Comparison of ENCODE assay signal across 23 cellular contexts in the genomic region with DNA sequence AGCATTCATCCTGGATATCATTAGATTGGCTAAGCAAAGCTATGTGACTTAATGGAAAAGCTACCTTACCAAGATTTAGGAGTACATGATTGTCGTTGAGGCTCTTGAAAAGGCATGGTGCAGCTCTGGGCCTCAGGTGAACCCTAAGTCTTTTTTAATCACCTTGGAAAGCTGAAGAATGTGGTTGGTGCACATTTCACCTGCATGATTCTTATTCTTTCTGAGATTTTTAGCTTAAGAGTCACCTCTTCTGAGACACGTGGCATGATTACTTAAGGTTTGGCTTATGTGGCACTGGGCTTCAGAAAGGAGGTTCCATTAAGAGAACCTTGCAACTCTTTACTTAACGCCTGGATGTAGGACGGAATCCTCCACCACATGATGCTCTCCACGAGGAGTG.
"Had no signal": no experiment of that assay in that cellular context is flagged by ENCODE, and none has a peak within 500 bp of the region (broad histone marks: within the 10 kb centered on the region; RNA-seq: fewer than 3 reads in every experiment).

No MANE protein-coding gene starts in this region.

- H3K36me3 ChIP-seq: gastrocnemius medialis, ovary, right lobe of liver, stomach, thyroid gland, upper lobe of left lung, uterus had no signal

- H3K4me1 ChIP-seq: gastrocnemius medialis, psoas muscle, right lobe of liver, stomach, upper lobe of left lung, uterus had no signal

- H3K27me3 ChIP-seq: gastrocnemius medialis, ovary, right lobe of liver, stomach, thyroid gland, upper lobe of left lung, uterus had no signal

- H3K9me3 ChIP-seq: gastrocnemius medialis, ovary, psoas muscle, right lobe of liver, thyroid gland, upper lobe of left lung, uterus had no signal

- DNase-seq: cerebellar nuclear complex; cortex of kidney; effector memory CD8-positive, alpha-beta T cell; gastrocnemius medialis; head of caudate nucleus; natural killer cell; occipital lobe; ovary; posterior cingulate gyrus; psoas muscle; retina; right lobe of liver; small intestine; stimulated activated CD4-positive, alpha-beta T cell treated with anti-CD3 and anti-CD28 coated beads, Interleukin-12 subunit alpha, Interleukin-12 subunit beta, amount 100 ng/mL, for 4 hours; stimulated activated CD4-positive, alpha-beta T cell treated with anti-CD3 and anti-CD28 coated beads, Interleukin-2, amount 100 ng/mL, for 24 hours; stimulated activated CD4-positive, alpha-beta T cell treated with anti-CD3 and anti-CD28 coated beads, Interleukin-4, amount 100 ng/mL, for 24 hours; stimulated activated naive CD4-positive, alpha-beta T cell treated with Interleukin-2 at 50 U/mL for 16 hours; stomach; thyroid gland; upper lobe of left lung; uterus had no signal

- ATAC-seq: effector memory CD8-positive, alpha-beta T cell; gastrocnemius medialis; left lobe of liver; natural killer cell; psoas muscle; right lobe of liver; stimulated activated effector memory CD8-positive, alpha-beta T cell treated with anti-CD3 and anti-CD28 coated beads, Interleukin-12 subunit alpha, Interleukin-12 subunit beta, amount 100 ng/mL, for 72 hours had no signal

- H3K27ac ChIP-seq: gastrocnemius medialis, ovary, psoas muscle, right lobe of liver, stomach, thyroid gland, upper lobe of left lung, uterus had no signal

- H3K4me3 ChIP-seq: gastrocnemius medialis, ovary, psoas muscle, right lobe of liver, stomach, thyroid gland, upper lobe of left lung, uterus had no signal
